ENCODE assay signal across 8 cellular contexts in the genomic region with DNA sequence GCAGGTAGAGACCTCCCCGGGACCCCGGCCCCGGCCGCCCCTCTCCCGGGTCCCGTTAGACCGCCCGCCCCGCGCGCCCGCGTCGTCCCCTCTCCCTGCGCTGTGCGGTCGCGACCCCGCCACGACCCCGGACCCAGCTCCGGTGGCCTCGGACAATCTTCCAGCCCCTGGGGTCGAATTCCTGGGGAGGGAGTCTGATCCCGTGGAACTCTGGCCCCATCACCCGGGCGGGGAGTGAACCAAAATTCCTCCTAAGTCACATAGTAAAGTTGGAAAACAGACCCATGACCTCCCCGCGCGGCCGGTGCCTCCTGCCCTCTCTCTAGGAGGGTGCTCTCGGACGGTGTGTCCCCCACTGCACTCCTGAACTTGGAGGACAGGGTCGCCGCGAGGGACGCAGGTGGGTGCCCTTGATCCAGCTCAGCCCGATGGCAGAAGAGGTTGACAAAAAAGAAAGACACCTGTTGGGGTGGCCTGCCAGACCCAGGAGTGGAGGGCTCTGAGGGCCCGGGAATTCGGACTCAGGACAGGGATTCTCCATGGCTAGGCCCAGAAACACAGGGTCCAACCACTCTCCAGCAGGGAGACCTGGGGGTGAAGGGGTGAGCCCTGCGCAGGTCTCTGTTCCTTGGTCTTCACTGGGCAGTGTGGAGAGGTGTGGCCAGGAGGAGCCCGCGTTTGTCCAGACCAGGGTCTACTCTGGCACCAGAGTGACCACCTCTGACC. TPM values are rescaled to one million over a fixed set of nuclear protein-coding genes. Genes with fewer than 3 reads are reported as not detected.
A peak's percentile ranks its signal among the peaks of the same experiment; 100 is the strongest.
DNase-seq lines count a peak whose midpoint lies in the region; ATAC-seq, FAIRE-seq and TF ChIP-seq lines count a peak whose summit lies in the region.

No MANE protein-coding gene starts in this region.

- no peaks in the 10 kb centered on the region for H3K9me3 Mint-ChIP-seq in immature natural killer cell
- H3K9me3 Mint-ChIP-seq in stimulated activated effector memory CD8-positive, alpha-beta T cell treated with anti-CD3 and anti-CD28 coated beads, Interleukin-12 subunit alpha, Interleukin-12 subunit beta, amount 100 ng/mL, for 72 hours = no peaks in the 10 kb centered on the region

- in situ Hi-C loops in G401 (cut with HindIII; ENCODE audit: low sequenced_read_pairs) = no loop called here

- H3K27me3 ChIP-seq in ascending aorta = no peaks in the 10 kb centered on the region

- no peak for FAIRE-seq in HTR-8/SVneo (lab: Jason Lieb, UNC)

- DNase-seq in HFF-Myc (ENCODE audit: extremely low read depth, low read depth) (no peak), ascending aorta (ENCODE audit: low spot score in 2 of 2) (peak in 1 of 2 donors; percentile 79), immature natural killer cell (no peak), HTR-8/SVneo (ENCODE audit: insufficient read length, low spot score) (no peak), G401 (ENCODE audit: low spot score) (no peak)
- DNase-seq in stimulated activated effector memory CD8-positive, alpha-beta T cell treated with anti-CD3 and anti-CD28 coated beads, Interleukin-12 subunit alpha, Interleukin-12 subunit beta, amount 100 ng/mL, for 72 hours (ENCODE audit: low spot score in 2 of 2) = no peak

- peak overlapping the region; percentile 66 to 81 (median 75) for H3K4me3 Mint-ChIP-seq in immature natural killer cell
- H3K4me3 Mint-ChIP-seq in stimulated activated effector memory CD8-positive, alpha-beta T cell treated with anti-CD3 and anti-CD28 coated beads, Interleukin-12 subunit alpha, Interleukin-12 subunit beta, amount 100 ng/mL, for 72 hours = peak overlapping the region; percentile 71

- peak; percentile 5 for TF ChIP-seq CTCF in HFF-Myc (IDR thresholded peaks at IDR 0.05; ENCODE audit: low read depth, low read length, missing control alignments)
- TF ChIP-seq CTCF in ascending aorta (IDR thresholded peaks at IDR 0.05) = peak in 2 of 3 experiments; percentile 10 to 30

- peaks cover 0 to 6% of the 10 kb centered on the region in 2 donors for H3K36me3 ChIP-seq in ascending aorta

- peaks cover 26 to 46% of the 10 kb centered on the region in 2 donors for H3K4me1 ChIP-seq in ascending aorta

- H3K27ac ChIP-seq in ascending aorta = peak overlapping the region; percentile 97 to 100

- intact Hi-C loops in ascending aorta (cut with DNase I) = loop anchor here (2.0 to 10.0 kb wide), 5 partner anchors 63 to 425 kb away; partner anchors contain the start of genes ARNT, CERS2, GOLPH3L and TARS2

- H3K4me1 Mint-ChIP-seq in immature natural killer cell = peaks cover 9 to 18% of the 10 kb centered on the region in 2 donors
- peaks cover 39% of the 10 kb centered on the region for H3K4me1 Mint-ChIP-seq in stimulated activated effector memory CD8-positive, alpha-beta T cell treated with anti-CD3 and anti-CD28 coated beads, Interleukin-12 subunit alpha, Interleukin-12 subunit beta, amount 100 ng/mL, for 72 hours

- H3K4me3 ChIP-seq in HFF-Myc (replicated peaks; ENCODE audit: low read depth, low read length) = peak overlapping the region; percentile 42
- peak overlapping the region; percentile 70 to 88 for H3K4me3 ChIP-seq in ascending aorta

- ATAC-seq in stimulated activated effector memory CD8-positive, alpha-beta T cell treated with anti-CD3 and anti-CD28 coated beads, Interleukin-12 subunit alpha, Interleukin-12 subunit beta, amount 100 ng/mL, for 72 hours = no peak
- ATAC-seq in GM21786 (IDR thresholded peaks at IDR 0.05; ENCODE audit: unreplicated experiment) = no peak
- no peak for ATAC-seq in GM19467 (IDR thresholded peaks at IDR 0.05; ENCODE audit: unreplicated experiment)

- peak overlapping the region in 1 of 6 donors; percentile 21 for H3K27ac Mint-ChIP-seq in immature natural killer cell
- H3K27ac Mint-ChIP-seq in stimulated activated effector memory CD8-positive, alpha-beta T cell treated with anti-CD3 and anti-CD28 coated beads, Interleukin-12 subunit alpha, Interleukin-12 subunit beta, amount 100 ng/mL, for 72 hours = peak overlapping the region; percentile 67

- H3K27me3 Mint-ChIP-seq in immature natural killer cell (ENCODE audit: low read depth in 3 of 3) = peaks cover 0 to 16% (median 12%) of the 10 kb centered on the region in 3 donors

- H3K36me3 Mint-ChIP-seq in immature natural killer cell = no peaks in the 10 kb centered on the region
- H3K36me3 Mint-ChIP-seq in stimulated activated effector memory CD8-positive, alpha-beta T cell treated with anti-CD3 and anti-CD28 coated beads, Interleukin-12 subunit alpha, Interleukin-12 subunit beta, amount 100 ng/mL, for 72 hours = peaks cover 5% of the 10 kb centered on the region

- no peaks in the 10 kb centered on the region for H3K9me3 ChIP-seq in ascending aorta

RNA-seq across cellular contexts. Expression of gene ADAMTSL4, which starts 0.5 kb away (rescaled TPM):
- 85.3 TPM for total RNA-seq in ascending aorta
- not detected for polyA plus RNA-seq in immature natural killer cell
- total RNA-seq in G401 (2014; rRNA removed; shearing (Covaris generic)) = 20.0 and 22.9 TPM in 2 replicates

RNA-seq across cellular contexts. Expression of gene MCL1, which starts 29.8 kb away (rescaled TPM):
- 394 TPM for total RNA-seq in ascending aorta
- 100 to 1,000 TPM in 1 of 3 donors, 10 to 100 TPM in 2; 44.2 to 113 (median 73.0) TPM for polyA plus RNA-seq in immature natural killer cell
- 112 and 129 TPM in 2 replicates for total RNA-seq in G401 (2014; rRNA removed; shearing (Covaris generic))

RNA-seq across cellular contexts. Expression of gene FALEC, which starts 34.1 kb away (rescaled TPM):
- not detected for total RNA-seq in ascending aorta
- polyA plus RNA-seq in immature natural killer cell = not detected
- 2.2 TPM in 1 of 2 replicates, not detected in the other for total RNA-seq in G401 (2014; rRNA removed; shearing (Covaris generic))

RNA-seq across cellular contexts. Expression of gene ECM1, which starts 41.8 kb away (rescaled TPM):
- 55.8 TPM for total RNA-seq in ascending aorta
- polyA plus RNA-seq in immature natural killer cell = not detected
- total RNA-seq in G401 (2014; rRNA removed; shearing (Covaris generic)) = 44.5 and 60.0 TPM in 2 replicates
